ENCODE assay signal across 1 cellular context in the genomic region with DNA sequence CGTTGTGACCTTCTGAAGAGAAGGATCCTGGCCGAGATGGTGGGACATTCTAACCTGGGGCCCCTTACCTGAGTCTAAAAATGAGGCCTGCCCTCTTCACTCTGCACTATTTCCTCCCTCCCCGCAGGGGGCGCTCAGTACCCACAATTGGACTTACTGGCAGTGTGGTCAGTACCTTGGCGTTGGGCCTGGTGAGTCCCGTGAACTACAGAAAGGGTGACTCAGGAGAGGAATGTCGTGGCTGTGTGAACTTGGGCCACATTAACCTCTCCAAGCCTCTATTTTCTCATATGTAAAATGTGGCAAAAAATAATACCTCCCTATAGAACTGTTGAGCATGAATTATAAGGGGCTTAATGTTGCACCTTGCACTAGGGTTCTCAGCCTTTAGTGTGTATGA.
TF ChIP-seq lines count a peak whose summit lies in the region.

No MANE protein-coding gene starts in this region.

TF ChIP-seq in HepG2, 621 proteins besides CTCF, POLR2A, EP300 and RAD21 (continued from another document and continues in another):
- TF ChIP-seq ZBTB26 (CRISPR knock-in tag; IDR thresholded peaks at IDR 0.05; ENCODE audit: borderline replicate concordance) (peak; percentile 80; the same call in 1 of the 2 replicates), HNRNPK (IDR thresholded peaks at IDR 0.05; ENCODE audit: low read depth, low read length, poor library complexity, severe bottlenecking) (no peak), ZFYVE20 (CRISPR knock-in tag; IDR thresholded peaks at IDR 0.05; ENCODE audit: borderline replicate concordance, low read depth) (no peak), ATAD3A (CRISPR knock-in tag; IDR thresholded peaks at IDR 0.05) (no peak), ZNF710 (CRISPR knock-in tag; IDR thresholded peaks at IDR 0.05; ENCODE audit: borderline replicate concordance) (0 out of 2 replicates have a peak, but pooled peaks have one; percentile 17), MLLT10 (CRISPR knock-in tag; IDR thresholded peaks at IDR 0.05) (no peak), SMARCC2 (IDR thresholded peaks at IDR 0.05) (no peak), ARID2 (CRISPR knock-in tag; IDR thresholded peaks at IDR 0.05; ENCODE audit: borderline replicate concordance) (no peak), TFDP1 (CRISPR knock-in tag; IDR thresholded peaks at IDR 0.05; ENCODE audit: borderline replicate concordance) (no peak), ZNF205 (CRISPR knock-in tag; IDR thresholded peaks at IDR 0.05) (0 out of 2 replicates have a peak, but pooled peaks have one; percentile 51), ZNF709 (CRISPR knock-in tag; IDR thresholded peaks at IDR 0.05) (no peak), NRL (CRISPR knock-in tag; IDR thresholded peaks at IDR 0.05; ENCODE audit: borderline replicate concordance) (no peak), ZNF749 (CRISPR knock-in tag; IDR thresholded peaks at IDR 0.05; ENCODE audit: borderline replicate concordance) (no peak), HNRNPLL (IDR thresholded peaks at IDR 0.05; ENCODE audit: low read depth, low read length, poor library complexity, severe bottlenecking) (peak; percentile 10), RERE (CRISPR knock-in tag; IDR thresholded peaks at IDR 0.05; ENCODE audit: low read depth) (0 out of 2 replicates have a peak, but pooled peaks have one; percentile 6), THAP9 (CRISPR knock-in tag; IDR thresholded peaks at IDR 0.05; ENCODE audit: borderline replicate concordance) (no peak), ZNF350 (CRISPR knock-in tag; IDR thresholded peaks at IDR 0.05; ENCODE audit: borderline replicate concordance, low read depth) (peak; percentile 18; the same call in 1 of the 2 replicates), MAFK (conservative IDR thresholded peaks at IDR 0.05 in 1 of 2, IDR thresholded peaks at IDR 0.05 in 1 of 2; ENCODE audit: low read length in 2 of 2) (no peak), PHF21A (CRISPR knock-in tag; IDR thresholded peaks at IDR 0.05) (no peak), ZNF18 (CRISPR knock-in tag; IDR thresholded peaks at IDR 0.05; ENCODE audit: insufficient replicate concordance) (no peak), SP5 (CRISPR knock-in tag; IDR thresholded peaks at IDR 0.05; ENCODE audit: borderline replicate concordance, low read depth) (no peak), ESRRA (CRISPR knock-in tag; IDR thresholded peaks at IDR 0.05; ENCODE audit: low read depth) (0 out of 2 replicates have a peak, but pooled peaks have one; percentile 58), RAD51 (IDR thresholded peaks at IDR 0.05; ENCODE audit: borderline replicate concordance) (no peak), CENPX (CRISPR knock-in tag; IDR thresholded peaks at IDR 0.05) (no peak), ZNF891 (CRISPR knock-in tag; IDR thresholded peaks at IDR 0.05) (no peak), NR1H2 (CRISPR knock-in tag; IDR thresholded peaks at IDR 0.05; ENCODE audit: borderline replicate concordance, low read depth) (no peak), ZNF549 (CRISPR knock-in tag; IDR thresholded peaks at IDR 0.05) (no peak), FOXO1 (CRISPR knock-in tag; IDR thresholded peaks at IDR 0.05) (peak; percentile 33; the same call in 1 of the 2 replicates), REXO4 (CRISPR knock-in tag; IDR thresholded peaks at IDR 0.05; ENCODE audit: borderline replicate concordance) (no peak), ZFP90 (CRISPR knock-in tag; IDR thresholded peaks at IDR 0.05; ENCODE audit: borderline replicate concordance) (no peak), TBX2 (CRISPR knock-in tag; IDR thresholded peaks at IDR 0.05; ENCODE audit: borderline replicate concordance) (peak; percentile 47; the same call in 1 of the 2 replicates), ZNF678 (CRISPR knock-in tag; IDR thresholded peaks at IDR 0.05) (no peak), BORCS8-MEF2B (CRISPR knock-in tag; IDR thresholded peaks at IDR 0.05) (no peak), RORA (CRISPR knock-in tag; IDR thresholded peaks at IDR 0.05) (no peak), ZNF326 (CRISPR knock-in tag; IDR thresholded peaks at IDR 0.05; ENCODE audit: borderline replicate concordance) (no peak), ZNF17 (CRISPR knock-in tag; IDR thresholded peaks at IDR 0.05) (no peak)
- TF ChIP-seq, protein P1, sequence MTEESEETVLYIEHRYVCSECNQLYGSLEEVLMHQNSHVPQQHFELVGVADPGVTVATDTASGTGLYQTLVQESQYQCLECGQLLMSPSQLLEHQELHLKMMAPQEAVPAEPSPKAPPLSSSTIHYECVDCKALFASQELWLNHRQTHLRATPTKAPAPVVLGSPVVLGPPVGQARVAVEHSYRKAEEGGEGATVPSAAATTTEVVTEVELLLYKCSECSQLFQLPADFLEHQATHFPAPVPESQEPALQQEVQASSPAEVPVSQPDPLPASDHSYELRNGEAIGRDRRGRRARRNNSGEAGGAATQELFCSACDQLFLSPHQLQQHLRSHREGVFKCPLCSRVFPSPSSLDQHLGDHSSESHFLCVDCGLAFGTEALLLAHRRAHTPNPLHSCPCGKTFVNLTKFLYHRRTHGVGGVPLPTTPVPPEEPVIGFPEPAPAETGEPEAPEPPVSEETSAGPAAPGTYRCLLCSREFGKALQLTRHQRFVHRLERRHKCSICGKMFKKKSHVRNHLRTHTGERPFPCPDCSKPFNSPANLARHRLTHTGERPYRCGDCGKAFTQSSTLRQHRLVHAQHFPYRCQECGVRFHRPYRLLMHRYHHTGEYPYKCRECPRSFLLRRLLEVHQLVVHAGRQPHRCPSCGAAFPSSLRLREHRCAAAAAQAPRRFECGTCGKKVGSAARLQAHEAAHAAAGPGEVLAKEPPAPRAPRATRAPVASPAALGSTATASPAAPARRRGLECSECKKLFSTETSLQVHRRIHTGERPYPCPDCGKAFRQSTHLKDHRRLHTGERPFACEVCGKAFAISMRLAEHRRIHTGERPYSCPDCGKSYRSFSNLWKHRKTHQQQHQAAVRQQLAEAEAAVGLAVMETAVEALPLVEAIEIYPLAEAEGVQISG (CRISPR knock-in tag; IDR thresholded peaks at IDR 0.05), result peak; percentile 97
- TF ChIP-seq, protein P2, sequence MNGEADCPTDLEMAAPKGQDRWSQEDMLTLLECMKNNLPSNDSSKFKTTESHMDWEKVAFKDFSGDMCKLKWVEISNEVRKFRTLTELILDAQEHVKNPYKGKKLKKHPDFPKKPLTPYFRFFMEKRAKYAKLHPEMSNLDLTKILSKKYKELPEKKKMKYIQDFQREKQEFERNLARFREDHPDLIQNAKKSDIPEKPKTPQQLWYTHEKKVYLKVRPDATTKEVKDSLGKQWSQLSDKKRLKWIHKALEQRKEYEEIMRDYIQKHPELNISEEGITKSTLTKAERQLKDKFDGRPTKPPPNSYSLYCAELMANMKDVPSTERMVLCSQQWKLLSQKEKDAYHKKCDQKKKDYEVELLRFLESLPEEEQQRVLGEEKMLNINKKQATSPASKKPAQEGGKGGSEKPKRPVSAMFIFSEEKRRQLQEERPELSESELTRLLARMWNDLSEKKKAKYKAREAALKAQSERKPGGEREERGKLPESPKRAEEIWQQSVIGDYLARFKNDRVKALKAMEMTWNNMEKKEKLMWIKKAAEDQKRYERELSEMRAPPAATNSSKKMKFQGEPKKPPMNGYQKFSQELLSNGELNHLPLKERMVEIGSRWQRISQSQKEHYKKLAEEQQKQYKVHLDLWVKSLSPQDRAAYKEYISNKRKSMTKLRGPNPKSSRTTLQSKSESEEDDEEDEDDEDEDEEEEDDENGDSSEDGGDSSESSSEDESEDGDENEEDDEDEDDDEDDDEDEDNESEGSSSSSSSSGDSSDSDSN (CRISPR knock-in tag; IDR thresholded peaks at IDR 0.05), result no peak
- TF ChIP-seq, protein P3, sequence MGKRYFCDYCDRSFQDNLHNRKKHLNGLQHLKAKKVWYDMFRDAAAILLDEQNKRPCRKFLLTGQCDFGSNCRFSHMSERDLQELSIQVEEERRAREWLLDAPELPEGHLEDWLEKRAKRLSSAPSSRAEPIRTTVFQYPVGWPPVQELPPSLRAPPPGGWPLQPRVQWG (CRISPR knock-in tag; IDR thresholded peaks at IDR 0.05; ENCODE audit: borderline replicate concordance, low read depth), result no peak
